In genomic region chr1:77940921-77941570, GRCh38 we compare ENCODE assay signal across 23 cellular contexts. TPM values are rescaled to one million over a fixed set of nuclear protein-coding genes. Genes with fewer than 3 reads are reported as not detected.
DNase-seq lines count a peak whose midpoint lies in the region; ATAC-seq and TF ChIP-seq lines count a peak whose summit lies in the region.
"Had no signal": no experiment of that assay in that cellular context is flagged by ENCODE, and none has a peak within 500 bp of the region (broad histone marks: within the 10 kb centered on the region; RNA-seq: fewer than 3 reads in every experiment).

No MANE protein-coding gene starts in this region.

- H3K4me2 ChIP-seq in GM23338 (no peak overlapping the region), osteoblast (ENCODE audit: insufficient read depth, low read length) (no peak overlapping the region)

- no peak overlapping the region for H3K4me3 Mint-ChIP-seq in activated CD4-positive, alpha-beta T cell treated with anti-CD3 and anti-CD28 coated beads, Interleukin-2, amount 10 ng/mL, durations not matched to agents 24 days and 14 days
- no peak overlapping the region for H3K4me3 Mint-ChIP-seq in activated CD4-positive, alpha-beta T cell treated with anti-CD3 and anti-CD28 coated beads for 36 hours
- H3K4me3 Mint-ChIP-seq in GM23338, result no peak overlapping the region
- H3K4me3 Mint-ChIP-seq: effector memory CD8-positive, alpha-beta T cell; nephron; stimulated activated effector memory CD8-positive, alpha-beta T cell treated with anti-CD3 and anti-CD28 coated beads, Interleukin-12 subunit alpha, Interleukin-12 subunit beta, amount 100 ng/mL, for 72 hours; T-helper 17 cell had no signal

- ATAC-seq in activated CD4-positive, alpha-beta T cell treated with anti-CD3 and anti-CD28 coated beads for 36 hours, result no peak
- ATAC-seq in GM23338, result no peak
- ATAC-seq: effector memory CD8-positive, alpha-beta T cell; left colon; stimulated activated effector memory CD8-positive, alpha-beta T cell treated with anti-CD3 and anti-CD28 coated beads, Interleukin-12 subunit alpha, Interleukin-12 subunit beta, amount 100 ng/mL, for 72 hours; T-helper 17 cell had no signal

- POLR2A ChIA-PET in activated CD4-positive, alpha-beta T cell treated with anti-CD3 and anti-CD28 coated beads for 36 hours (lab: Charles Lee), result no interaction called here

- TF ChIP-seq CTCF in GM23338 (conservative IDR thresholded peaks at IDR 0.05; ENCODE audit: low read depth in 2 of 2) (no peak), osteoblast (IDR thresholded peaks at IDR 0.05; ENCODE audit: extremely low read depth, low read depth, low read length) (no peak)

- H3K27me3 ChIP-seq in GM23338 (ENCODE audit: insufficient read depth), result no peaks in the 10 kb centered on the region
- H3K27me3 ChIP-seq in adipocyte (replicated peaks; ENCODE audit: control insufficient read depth, insufficient read depth, low read length), result no peaks in the 10 kb centered on the region
- H3K27me3 ChIP-seq in osteoblast (ENCODE audit: insufficient read depth, low read length), result no peaks in the 10 kb centered on the region
- H3K27me3 ChIP-seq: sigmoid colon had no signal

- no peak overlapping the region for H3K4me3 ChIP-seq in GM23338
- no peak overlapping the region for H3K4me3 ChIP-seq in adipocyte (ENCODE audit: low read length)
- H3K4me3 ChIP-seq in osteoblast (ENCODE audit: insufficient read depth, low read length), result no peak overlapping the region
- H3K4me3 ChIP-seq: HAP-1, sigmoid colon had no signal

- no peaks in the 10 kb centered on the region for H3F3A ChIP-seq in GM23338 (replicated peaks; ENCODE audit: low read depth)

- H3K79me2 ChIP-seq in GM23338 (replicated peaks; ENCODE audit: insufficient read depth) (no peaks in the 10 kb centered on the region), osteoblast (ENCODE audit: insufficient read depth, low read length) (no peaks in the 10 kb centered on the region)

- H3K9me3 ChIP-seq in adipocyte (ENCODE audit: control insufficient read depth, low read length), result no peaks in the 10 kb centered on the region
- no peaks in the 10 kb centered on the region for H3K9me3 ChIP-seq in osteoblast (ENCODE audit: low read depth, low read length)
- H3K9me3 ChIP-seq: HAP-1, sigmoid colon had no signal

- no peak for DNase-seq in activated CD4-positive, alpha-beta T cell treated with anti-CD3 and anti-CD28 coated beads, Interleukin-2, amount 10 ng/mL, durations not matched to agents 24 days and 14 days
- DNase-seq in activated CD4-positive, alpha-beta T cell treated with anti-CD3 and anti-CD28 coated beads for 36 hours, result no peak
- DNase-seq in GM23338 (ENCODE audit: low spot score) (no peak), adipocyte (ENCODE audit: low read depth) (peak; percentile 42), osteoblast (ENCODE audit: insufficient read length, low spot score, missing footprints) (peak; percentile 4), AG08395 (ENCODE audit: low spot score) (no peak), NCI-H146 (lab: John Stamatoyannopoulos, UW) (no peak), COLO668 (lab: John Stamatoyannopoulos, UW; ENCODE audit: unreplicated experiment) (no peak)
- DNase-seq: ACHN; activated naive CD4-positive, alpha-beta T cell treated with Interleukin-2 at 50 U/mL for 16 hours; C1 segment of cervical spinal cord; DMS153; effector memory CD8-positive, alpha-beta T cell; GF-D8; left colon; NCI-H187; NCI-H226; NCI-H82; sigmoid colon; T-helper 17 cell had no signal

- H3K4me1 ChIP-seq in GM23338 (ENCODE audit: insufficient read depth), result no peaks in the 10 kb centered on the region; the same call in 1 of the 2 replicates
- peaks cover 12% of the 10 kb centered on the region for H3K4me1 ChIP-seq in adipocyte (ENCODE audit: control insufficient read depth, insufficient read depth, low read length)
- peaks cover 10% of the 10 kb centered on the region for H3K4me1 ChIP-seq in osteoblast (ENCODE audit: insufficient read depth, low read length)

- H3K9ac ChIP-seq in adipocyte (ENCODE audit: low read length), result no peak overlapping the region

- H4K20me1 ChIP-seq in GM23338 (replicated peaks; ENCODE audit: insufficient read depth), result peaks cover 13% of the 10 kb centered on the region; the same call in 1 of the 2 replicates
- H4K20me1 ChIP-seq in osteoblast (ENCODE audit: insufficient read depth, low read length), result peaks cover 3% of the 10 kb centered on the region

- H3K27ac Mint-ChIP-seq in activated CD4-positive, alpha-beta T cell treated with anti-CD3 and anti-CD28 coated beads, Interleukin-2, amount 10 ng/mL, durations not matched to agents 24 days and 14 days, result peak overlapping the region; percentile 1
- H3K27ac Mint-ChIP-seq in activated CD4-positive, alpha-beta T cell treated with anti-CD3 and anti-CD28 coated beads for 36 hours, result no peak overlapping the region
- 0 out of 2 replicates have a peak overlapping the region, but pooled peaks have one; percentile 0 for H3K27ac Mint-ChIP-seq in GM23338
- H3K27ac Mint-ChIP-seq: nephron; stimulated activated effector memory CD8-positive, alpha-beta T cell treated with anti-CD3 and anti-CD28 coated beads, Interleukin-12 subunit alpha, Interleukin-12 subunit beta, amount 100 ng/mL, for 72 hours had no signal

- CTCF ChIA-PET in activated CD4-positive, alpha-beta T cell treated with anti-CD3 and anti-CD28 coated beads for 36 hours (lab: Charles Lee), result no interaction called here

- no peak overlapping the region for H2AFZ ChIP-seq in GM23338
- no peak overlapping the region for H2AFZ ChIP-seq in osteoblast (ENCODE audit: low read length)

- H3K27ac ChIP-seq in GM23338 (ENCODE audit: low read depth) (peak overlapping the region; percentile 36), osteoblast (ENCODE audit: low read depth, low read length) (peak overlapping the region; percentile 27)

- H3K36me3 Mint-ChIP-seq in activated CD4-positive, alpha-beta T cell treated with anti-CD3 and anti-CD28 coated beads, Interleukin-2, amount 10 ng/mL, durations not matched to agents 24 days and 14 days (ENCODE audit: low read depth), result peaks cover 34% of the 10 kb centered on the region
- peaks cover 28% of the 10 kb centered on the region for H3K36me3 Mint-ChIP-seq in activated CD4-positive, alpha-beta T cell treated with anti-CD3 and anti-CD28 coated beads for 36 hours (ENCODE audit: low read depth)
- H3K36me3 Mint-ChIP-seq in GM23338 (ENCODE audit: low read depth), result peaks cover 28% of the 10 kb centered on the region
- H3K36me3 Mint-ChIP-seq: stimulated activated effector memory CD8-positive, alpha-beta T cell treated with anti-CD3 and anti-CD28 coated beads, Interleukin-12 subunit alpha, Interleukin-12 subunit beta, amount 100 ng/mL, for 72 hours had no signal

- no peaks in the 10 kb centered on the region for H3K9me3 Mint-ChIP-seq in activated CD4-positive, alpha-beta T cell treated with anti-CD3 and anti-CD28 coated beads, Interleukin-2, amount 10 ng/mL, durations not matched to agents 24 days and 14 days
- no peaks in the 10 kb centered on the region for H3K9me3 Mint-ChIP-seq in activated CD4-positive, alpha-beta T cell treated with anti-CD3 and anti-CD28 coated beads for 36 hours (ENCODE audit: low read depth)
- H3K9me3 Mint-ChIP-seq in GM23338, result no peaks in the 10 kb centered on the region
- H3K9me3 Mint-ChIP-seq: effector memory CD8-positive, alpha-beta T cell; nephron; stimulated activated effector memory CD8-positive, alpha-beta T cell treated with anti-CD3 and anti-CD28 coated beads, Interleukin-12 subunit alpha, Interleukin-12 subunit beta, amount 100 ng/mL, for 72 hours had no signal

- no peaks in the 10 kb centered on the region for H3K9me2 ChIP-seq in GM23338 (ENCODE audit: insufficient read depth)

- peaks cover 6% of the 10 kb centered on the region for H3K4me1 Mint-ChIP-seq in activated CD4-positive, alpha-beta T cell treated with anti-CD3 and anti-CD28 coated beads, Interleukin-2, amount 10 ng/mL, durations not matched to agents 24 days and 14 days
- peaks cover 19% of the 10 kb centered on the region for H3K4me1 Mint-ChIP-seq in activated CD4-positive, alpha-beta T cell treated with anti-CD3 and anti-CD28 coated beads for 36 hours
- no peaks in the 10 kb centered on the region for H3K4me1 Mint-ChIP-seq in GM23338
- H3K4me1 Mint-ChIP-seq: nephron; stimulated activated effector memory CD8-positive, alpha-beta T cell treated with anti-CD3 and anti-CD28 coated beads, Interleukin-12 subunit alpha, Interleukin-12 subunit beta, amount 100 ng/mL, for 72 hours had no signal

- H3K27me3 Mint-ChIP-seq in activated CD4-positive, alpha-beta T cell treated with anti-CD3 and anti-CD28 coated beads, Interleukin-2, amount 10 ng/mL, durations not matched to agents 24 days and 14 days, result no peaks in the 10 kb centered on the region
- no peaks in the 10 kb centered on the region for H3K27me3 Mint-ChIP-seq in activated CD4-positive, alpha-beta T cell treated with anti-CD3 and anti-CD28 coated beads for 36 hours
- H3K27me3 Mint-ChIP-seq in GM23338 (ENCODE audit: insufficient read depth, low read depth, poor library complexity), result peaks cover 2% of the 10 kb centered on the region
- H3K27me3 Mint-ChIP-seq: effector memory CD8-positive, alpha-beta T cell; T-helper 17 cell had no signal

- intact Hi-C loops in activated CD4-positive, alpha-beta T cell treated with anti-CD3 and anti-CD28 coated beads, Interleukin-2, amount 10 ng/mL, durations not matched to agents 24 days and 14 days (cut with micrococcal nuclease), result no loop called here
- intact Hi-C loops in activated CD4-positive, alpha-beta T cell treated with anti-CD3 and anti-CD28 coated beads for 36 hours (cut with DNase I, micrococcal nuclease), result loop anchor here in 1 of 2 experiments (5.0 kb wide), 1 partner anchor 154 kb away; no protein-coding TSS in a partner anchor

- H3K36me3 ChIP-seq in GM23338 (ENCODE audit: insufficient read depth), result peaks cover 20% of the 10 kb centered on the region
- peaks cover 96% of the 10 kb centered on the region for H3K36me3 ChIP-seq in adipocyte (ENCODE audit: control insufficient read depth, insufficient read depth, low read length, severe bottlenecking)
- peaks cover 64% of the 10 kb centered on the region for H3K36me3 ChIP-seq in osteoblast (ENCODE audit: insufficient read depth, low read length)

TF ChIP-seq in GM23338, 12 proteins besides CTCF, POLR2A, EP300 and RAD21 (continues in another document):
- TF ChIP-seq EZH2 (IDR thresholded peaks at IDR 0.05; ENCODE audit: low read depth, unreplicated experiment), result no peak

RNA-seq across cellular contexts. Expression of gene FUBP1, which starts 37.8 kb away (rescaled TPM):
- total RNA-seq in activated CD4-positive, alpha-beta T cell treated with anti-CD3 and anti-CD28 coated beads, Interleukin-2, amount 10 ng/mL, durations not matched to agents 24 days and 14 days, result 278 and 284 TPM in 2 replicates
- total RNA-seq in activated CD4-positive, alpha-beta T cell treated with anti-CD3 and anti-CD28 coated beads for 36 hours, result 100 to 1,000 TPM; 240 to 258 TPM
- total RNA-seq in GM23338 (2014; rRNA removed; shearing (Covaris generic)), result 308 and 321 TPM in 2 replicates
- polyA plus RNA-seq in GM23338 (2016; fragmentation: Nextera tagmentation; extraction: Ambion mirVana), result 194 and 212 TPM in 2 replicates
- 86.9 and 91.6 TPM in 2 replicates for total RNA-seq in osteoblast

RNA-seq across cellular contexts. Expression of gene NEXN, which starts 52.6 kb away (rescaled TPM):
- 0.44 and 0.64 TPM in 2 replicates for total RNA-seq in activated CD4-positive, alpha-beta T cell treated with anti-CD3 and anti-CD28 coated beads, Interleukin-2, amount 10 ng/mL, durations not matched to agents 24 days and 14 days
- 1 to 10 TPM; 2.1 to 3.6 TPM for total RNA-seq in activated CD4-positive, alpha-beta T cell treated with anti-CD3 and anti-CD28 coated beads for 36 hours
- 2.6 and 3.8 TPM in 2 replicates for total RNA-seq in GM23338 (2014; rRNA removed; shearing (Covaris generic))
- polyA plus RNA-seq in GM23338 (2016; fragmentation: Nextera tagmentation; extraction: Ambion mirVana), result 11.8 and 12.2 TPM in 2 replicates
- 6.9 and 7.7 TPM in 2 replicates for total RNA-seq in osteoblast

Comparison
In these comparisons a context has a peak if more than half of its experiments do, and no peak if none do; other contexts are left out.
1. DNase-seq: peak in adipocyte (single experiment) and osteoblast (single experiment); none in activated CD4-positive, alpha-beta T cell treated with anti-CD3 and anti-CD28 coated beads, Interleukin-2, amount 10 ng/mL, durations not matched to agents 24 days and 14 days (single experiment), activated CD4-positive, alpha-beta T cell treated with anti-CD3 and anti-CD28 coated beads for 36 hours (single experiment), GM23338 (single experiment), AG08395 (single experiment), NCI-H146 (single experiment) and COLO668 (single experiment).